Comparison of ENCODE assay signal across 15 cellular contexts in the genomic region with DNA sequence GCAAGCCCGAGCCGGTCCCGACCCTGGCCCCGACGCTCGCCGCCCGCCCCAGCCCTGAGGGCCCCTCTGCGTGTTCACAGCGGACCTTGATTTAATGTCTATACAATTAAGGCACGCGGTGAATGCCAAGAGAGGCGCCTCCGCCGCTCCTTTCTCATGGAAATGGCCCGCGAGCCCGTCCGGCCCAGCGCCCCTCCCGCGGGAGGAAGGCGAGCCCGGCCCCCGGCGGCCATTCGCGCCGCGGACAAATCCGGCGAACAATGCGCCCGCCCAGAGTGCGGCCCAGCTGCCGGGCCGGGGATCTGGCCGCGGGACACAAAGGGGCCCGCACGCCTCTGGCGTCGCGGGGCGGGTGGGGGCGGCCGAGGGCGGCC. TPM values are rescaled to one million over a fixed set of nuclear protein-coding genes. Genes with fewer than 3 reads are reported as not detected.
DNase-seq lines count a peak whose midpoint lies in the region; ATAC-seq and TF ChIP-seq lines count a peak whose summit lies in the region.
"Had no signal": no experiment of that assay in that cellular context is flagged by ENCODE, and none has a peak within 500 bp of the region (broad histone marks: within the 10 kb centered on the region; RNA-seq: fewer than 3 reads in every experiment).

No MANE protein-coding gene starts in this region.

- ATAC-seq in GM21381 (IDR thresholded peaks at IDR 0.05; ENCODE audit: unreplicated experiment) (no peak), HG02623 (IDR thresholded peaks at IDR 0.05; ENCODE audit: unreplicated experiment) (no peak)
- ATAC-seq in CD8-positive, alpha-beta T cell = no peak
- ATAC-seq: right lobe of liver had no signal

- H3K4me1 Mint-ChIP-seq in CD8-positive, alpha-beta T cell (ENCODE audit: low read depth) = peaks cover 12% of the 10 kb centered on the region

- intact Hi-C loops in A673 (cut with micrococcal nuclease; ENCODE audit: unreplicated experiment) = no loop called here
- intact Hi-C loops in ascending aorta (cut with DNase I) = loop anchor here (2.0 kb wide), 1 partner anchor 122 kb away; no protein-coding TSS in a partner anchor
- intact Hi-C loops in CD8-positive, alpha-beta T cell (cut with DNase I, micrococcal nuclease) = loop anchor here in 1 of 2 experiments (2.0 kb wide), 1 partner anchor 38 kb away; the partner anchor contains the start of gene YTHDF1

- DNase-seq in A673 (ENCODE audit: low spot score) (no peak), ELF-1 (ENCODE audit: low read depth, low spot score) (peak; percentile 70), ascending aorta (ENCODE audit: low spot score in 2 of 2) (no peak), left kidney (ENCODE audit: low read depth, low spot score) (peak; percentile 41), globus pallidus (ENCODE audit: low spot score) (no peak)
- no peak for DNase-seq in CD8-positive, alpha-beta T cell
- DNase-seq: right lobe of liver had no signal

- BruUV-seq in A673 (replicated peaks; lab: Mats Ljungman, UMichigan) = no TSS peak

- no peak overlapping the region for H3K4me3 Mint-ChIP-seq in CD8-positive, alpha-beta T cell

- H3K9me3 ChIP-seq in A673 (ENCODE audit: low read depth, low read length, poor library complexity, severe bottlenecking) (no peaks in the 10 kb centered on the region), ascending aorta (no peaks in the 10 kb centered on the region)
- no peaks in the 10 kb centered on the region for H3K9me3 ChIP-seq in CD8-positive, alpha-beta T cell (ENCODE audit: low read length)
- H3K9me3 ChIP-seq: right lobe of liver, SJSA1 had no signal

- no peaks in the 10 kb centered on the region for H3K36me3 Mint-ChIP-seq in CD8-positive, alpha-beta T cell
- H3K36me3 Mint-ChIP-seq: CD4-positive, CD25-positive, alpha-beta regulatory T cell had no signal

- H3K27ac Mint-ChIP-seq in CD8-positive, alpha-beta T cell = no peak overlapping the region
- H3K27ac Mint-ChIP-seq: CD4-positive, CD25-positive, alpha-beta regulatory T cell; stimulated activated naive CD8-positive, alpha-beta T cell treated with anti-CD3 and anti-CD28 coated beads, Interleukin-15, Interleukin-2, amounts not matched to agents 100 ng/mL and 50 ng/mL, for 24 hours had no signal

- H3K27me3 ChIP-seq in A673 (replicated peaks; ENCODE audit: insufficient read depth, low read depth, low read length, poor library complexity) (peaks cover 65% of the 10 kb centered on the region), ascending aorta (peaks cover 53% of the 10 kb centered on the region)
- peaks cover 17% of the 10 kb centered on the region for H3K27me3 ChIP-seq in CD8-positive, alpha-beta T cell (ENCODE audit: insufficient read depth, low read length)

- H3K4me1 ChIP-seq in A673 (ENCODE audit: insufficient read depth, low read length, poor library complexity, severe bottlenecking) (no peaks in the 10 kb centered on the region), ascending aorta (peaks cover 6 to 13% of the 10 kb centered on the region in 2 donors)
- peaks cover 18% of the 10 kb centered on the region for H3K4me1 ChIP-seq in CD8-positive, alpha-beta T cell (ENCODE audit: insufficient read depth, low read length)

- H3K27ac ChIP-seq in A673 (ENCODE audit: low read depth, low read length, poor library complexity, severe bottlenecking) = no peak overlapping the region
- H3K27ac ChIP-seq in ascending aorta = no peak overlapping the region
- H3K27ac ChIP-seq in CD8-positive, alpha-beta T cell (ENCODE audit: low read depth, low read length) = no peak overlapping the region
- H3K27ac ChIP-seq: cardiac muscle cell, KMS-11, right lobe of liver, SJSA1 had no signal

- no peaks in the 10 kb centered on the region for H3K9me3 Mint-ChIP-seq in CD8-positive, alpha-beta T cell
- H3K9me3 Mint-ChIP-seq: stimulated activated naive CD8-positive, alpha-beta T cell treated with anti-CD3 and anti-CD28 coated beads, Interleukin-15, Interleukin-2, amounts not matched to agents 100 ng/mL and 50 ng/mL, for 24 hours had no signal

- CTCF ChIA-PET in A673 (lab: Charles Lee) = interaction anchor here (0.5 kb wide), 1 partner anchor 454 kb away, joined by 3 read pairs; no protein-coding TSS in a partner anchor
- CTCF ChIA-PET in CD8-positive, alpha-beta T cell (lab: Charles Lee) = no interaction called here

- POLR2A ChIA-PET in A673 (lab: Charles Lee; ENCODE audit: low non-redundant PET) = no interaction called here
- POLR2A ChIA-PET in CD8-positive, alpha-beta T cell (lab: Charles Lee) = no interaction called here

- peaks cover 35% of the 10 kb centered on the region for H3K27me3 Mint-ChIP-seq in CD8-positive, alpha-beta T cell (ENCODE audit: low read depth)

- TF ChIP-seq CTCF in A673 (conservative IDR thresholded peaks at IDR 0.05; ENCODE audit: low read depth, low read length) (no peak), ascending aorta (IDR thresholded peaks at IDR 0.05) (no peak)
- TF ChIP-seq CTCF in CD8-positive, alpha-beta T cell (IDR thresholded peaks at IDR 0.05) = no peak

- H3K36me3 ChIP-seq in A673 (ENCODE audit: insufficient read depth, low read length, poor library complexity, severe bottlenecking) = no peaks in the 10 kb centered on the region
- no peaks in the 10 kb centered on the region for H3K36me3 ChIP-seq in ascending aorta
- no peaks in the 10 kb centered on the region for H3K36me3 ChIP-seq in CD8-positive, alpha-beta T cell (ENCODE audit: insufficient read depth, low read length)
- H3K36me3 ChIP-seq: cardiac muscle cell, right lobe of liver, SJSA1 had no signal

- H3K4me3 ChIP-seq in A673 (ENCODE audit: low read depth, low read length, poor library complexity, severe bottlenecking) (peak overlapping the region; percentile 21), ascending aorta (peak overlapping the region; percentile 26 to 43)
- H3K4me3 ChIP-seq in CD8-positive, alpha-beta T cell (ENCODE audit: low read depth, low read length) = no peak overlapping the region
- H3K4me3 ChIP-seq: right lobe of liver, SJSA1 had no signal

RNA-seq across cellular contexts. Expression of gene YTHDF1, which starts 37.5 kb away (rescaled TPM):
- total RNA-seq in A673 (2021) (49.3 and 52.4 TPM in 2 replicates), ascending aorta (14.2 TPM)
- total RNA-seq in CD8-positive, alpha-beta T cell = 10 to 100 TPM; 44.8 to 45.7 TPM

RNA-seq across cellular contexts. Expression of gene BIRC7, which starts 57.3 kb away (rescaled TPM):
- total RNA-seq in A673 (2021) = not detected in 2 replicates
- total RNA-seq in ascending aorta = not detected
- 1 to 10 TPM; 2.0 to 2.1 TPM for total RNA-seq in CD8-positive, alpha-beta T cell
- total RNA-seq: activated CD8-positive, alpha-beta memory T cell treated with anti-CD3 and anti-CD28 coated beads for 36 hours; CD4-positive, CD25-positive, alpha-beta regulatory T cell; right lobe of liver; SJSA1 had no signal

Comparison
In these comparisons a context has a peak if more than half of its experiments do, and no peak if none do; other contexts are left out.
1. DNase-seq: peak in ELF-1 (single experiment) and left kidney (single experiment); none in A673 (single experiment), ascending aorta (0 of 2), globus pallidus (single experiment) and CD8-positive, alpha-beta T cell (0 of 7).